Comparison of ENCODE assay signal across 20 cellular contexts in the genomic region with DNA sequence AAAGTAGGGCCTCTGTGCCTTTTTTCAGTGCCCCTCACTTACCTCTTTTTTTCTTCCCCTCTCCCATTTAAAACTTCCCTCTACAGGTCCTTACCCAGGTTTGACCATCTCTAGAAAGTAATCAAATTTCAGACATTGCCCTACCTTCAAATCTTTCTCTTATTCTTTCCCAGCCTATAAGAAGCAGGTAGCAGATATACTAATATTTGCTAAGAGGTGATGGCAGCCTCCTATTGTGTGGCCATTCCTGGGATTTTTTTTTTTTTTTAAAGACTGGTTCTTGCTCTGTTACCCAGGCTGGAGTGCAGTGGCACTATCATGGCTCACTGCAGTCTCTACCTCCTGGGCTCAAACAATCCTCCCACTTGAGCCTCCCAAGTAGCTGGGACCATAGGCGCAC.
DNase-seq lines count a peak whose midpoint lies in the region; ATAC-seq, FAIRE-seq and TF ChIP-seq lines count a peak whose summit lies in the region.
"Had no signal": no experiment of that assay in that cellular context is flagged by ENCODE, and none has a peak within 500 bp of the region (broad histone marks: within the 10 kb centered on the region; RNA-seq: fewer than 3 reads in every experiment).

No MANE protein-coding gene starts in this region.

- peak overlapping the region; percentile 7; the same call in 1 of the 2 replicates for H3K56ac ChIP-seq in IMR-90 (ENCODE audit: extremely low read depth, insufficient read depth, low read length)

- peak; percentile 64 to 76; a peak in 4 of 6 replicates for ATAC-seq in A549
- ATAC-seq in IMR-90 (ENCODE audit: low read depth): no peak; the same call in 1 of the 2 replicates
- ATAC-seq in mucosa of descending colon: peak; percentile 41
- no peak for ATAC-seq in HG03095 (IDR thresholded peaks at IDR 0.05; ENCODE audit: unreplicated experiment)
- ATAC-seq in GM21825 (IDR thresholded peaks at IDR 0.05; ENCODE audit: unreplicated experiment): no peak
- ATAC-seq: CD8-positive, alpha-beta T cell; natural killer cell treated with Interleukin-12 subunit alpha and Interleukin-12 subunit beta and Interleukin-15 and Interleukin-18, amount 100 ng/mL, for 72 hours; stimulated activated memory B cell treated with anti-CD40 and anti-IgM and Interleukin-4, amounts not matched to agents 10 μg/mL and 1 μg/mL and 100 μg/mL, for 72 hours had no signal

- H3K4me2 ChIP-seq in A549 (peak overlapping the region; percentile 81), IMR-90 (ENCODE audit: low read depth, low read length) (peak overlapping the region; percentile 74; the same call in 1 of the 2 replicates)

- DNase-seq in A549 (ENCODE audit: low read depth in 1 of 2, low spot score in 1 of 2): peak in 1 of 2 experiments; percentile 59
- no peak for DNase-seq in IMR-90
- no peak for DNase-seq in colonic mucosa
- no peak for DNase-seq in mucosa of descending colon
- DNase-seq in CD4-positive, alpha-beta memory T cell: no peak
- no peak for DNase-seq in occipital lobe (lab: John Stamatoyannopoulos, UW)
- DNase-seq: activated CD4-positive, alpha-beta T cell treated with anti-CD3 and anti-CD28 coated beads, Interleukin-2, amount 50 U/mL, for 1 hour; activated naive CD4-positive, alpha-beta T cell treated with anti-CD3 and anti-CD28 coated beads for 36 hours; activated T-cell treated with anti-CD3 and anti-CD28 coated beads for 4 hours; CD8-positive, alpha-beta T cell; MV-4-11; NCI-H774; Peyer's patch had no signal

- H3K9me3 Mint-ChIP-seq in CD4-positive, alpha-beta memory T cell: no peaks in the 10 kb centered on the region
- H3K9me3 Mint-ChIP-seq: activated naive CD4-positive, alpha-beta T cell treated with anti-CD3 and anti-CD28 coated beads for 36 hours; CD8-positive, alpha-beta T cell; IgD-negative memory B cell; natural killer cell treated with Interleukin-12 subunit alpha and Interleukin-12 subunit beta and Interleukin-15 and Interleukin-18, amount 100 ng/mL, for 72 hours; stimulated activated memory B cell treated with anti-CD40 and anti-IgM and Interleukin-4, amounts not matched to agents 10 μg/mL and 1 μg/mL and 100 μg/mL, for 72 hours had no signal

- no peak for TF ChIP-seq CTCF in A549 (IDR thresholded peaks at IDR 0.05)
- TF ChIP-seq CTCF in IMR-90 (conservative IDR thresholded peaks at IDR 0.05; ENCODE audit: low read depth, low read length): no peak
- no peak for TF ChIP-seq CTCF in colonic mucosa (IDR thresholded peaks at IDR 0.05)
- no peak for TF ChIP-seq CTCF in mucosa of descending colon (IDR thresholded peaks at IDR 0.05)

- H3K23ac ChIP-seq in IMR-90 (ENCODE audit: low read depth, low read length): no peak overlapping the region; the same call in 1 of the 2 replicates

- no peaks in the 10 kb centered on the region for H3K27me3 Mint-ChIP-seq in CD4-positive, alpha-beta memory T cell
- H3K27me3 Mint-ChIP-seq: IgD-negative memory B cell; natural killer cell treated with Interleukin-12 subunit alpha and Interleukin-12 subunit beta and Interleukin-15 and Interleukin-18, amount 100 ng/mL, for 72 hours; stimulated activated memory B cell treated with anti-CD40 and anti-IgM and Interleukin-4, amounts not matched to agents 10 μg/mL and 1 μg/mL and 100 μg/mL, for 72 hours; type B pancreatic cell had no signal

- H3K36me3 Mint-ChIP-seq in CD4-positive, alpha-beta memory T cell: peaks cover 13 to 21% of the 10 kb centered on the region in 2 donors
- H3K36me3 Mint-ChIP-seq: natural killer cell treated with Interleukin-12 subunit alpha and Interleukin-12 subunit beta and Interleukin-15 and Interleukin-18, amount 100 ng/mL, for 72 hours had no signal

- H3K4me3 ChIP-seq in A549: 0 out of 3 replicates have a peak overlapping the region, but pooled peaks have one; percentile 6
- no peak overlapping the region for H3K4me3 ChIP-seq in IMR-90 (ENCODE audit: insufficient read depth, low read depth, low read length)
- no peak overlapping the region for H3K4me3 ChIP-seq in colonic mucosa
- H3K4me3 ChIP-seq in mucosa of descending colon: no peak overlapping the region
- H3K4me3 ChIP-seq in CD4-positive, alpha-beta memory T cell (ENCODE audit: low read length in 2 of 2): no peak overlapping the region
- H3K4me3 ChIP-seq: coronary artery, Peyer's patch had no signal

- no peak overlapping the region for H3K4me3 Mint-ChIP-seq in CD4-positive, alpha-beta memory T cell
- H3K4me3 Mint-ChIP-seq: activated naive CD4-positive, alpha-beta T cell treated with anti-CD3 and anti-CD28 coated beads for 36 hours; CD8-positive, alpha-beta T cell; IgD-negative memory B cell; natural killer cell treated with Interleukin-12 subunit alpha and Interleukin-12 subunit beta and Interleukin-15 and Interleukin-18, amount 100 ng/mL, for 72 hours; stimulated activated memory B cell treated with anti-CD40 and anti-IgM and Interleukin-4, amounts not matched to agents 10 μg/mL and 1 μg/mL and 100 μg/mL, for 72 hours had no signal

- no peaks in the 10 kb centered on the region; a peak in 1 of 4 replicates for H3K79me1 ChIP-seq in IMR-90 (ENCODE audit: low read depth in 1 of 2, low read length in 2 of 2)

- H4K8ac ChIP-seq in IMR-90 (ENCODE audit: low read depth in 2 of 2, low read length in 2 of 2): peak overlapping the region; percentile 0 to 29; a peak in 1 of 4 replicates

- 90% methylated on average over 1 of the region's 1 CpG for WGBS in A549 (ENCODE audit: missing lambda C conversion rate)
- whole genome bisulfite sequencing in IMR-90 (ENCODE audit: extremely low coverage in 2 of 2, insufficient read length in 1 of 2), 2 experiments: no CpG with 5 or more reads among the region's 1 CpG

- no TSS peak for BruUV-seq in IMR-90 (replicated peaks; lab: Mats Ljungman, UMichigan)

- H3K4me1 Mint-ChIP-seq in CD4-positive, alpha-beta memory T cell: no peaks in the 10 kb centered on the region
- H3K4me1 Mint-ChIP-seq: stimulated activated memory B cell treated with anti-CD40 and anti-IgM and Interleukin-4, amounts not matched to agents 10 μg/mL and 1 μg/mL and 100 μg/mL, for 72 hours had no signal

- intact Hi-C loops in IMR-90 (cut with micrococcal nuclease): loop anchor here (5.0 kb wide), 1 partner anchor 138 kb away; the partner anchor contains the start of genes CHTF8 and UTP4
- intact Hi-C loops in colonic mucosa (cut with DNase I): loop anchor here (10.0 kb wide), 1 partner anchor 110 kb away; the partner anchor contains the start of gene HAS3
- intact Hi-C loops in mucosa of descending colon (cut with DNase I, micrococcal nuclease): no loop called here
- intact Hi-C loops in CD4-positive, alpha-beta memory T cell (cut with micrococcal nuclease): no loop called here

- H2BK5ac ChIP-seq in IMR-90 (ENCODE audit: low read depth, low read length, poor library complexity, severe bottlenecking): peak overlapping the region; percentile 82

- no peak overlapping the region for H3K27ac Mint-ChIP-seq in CD4-positive, alpha-beta memory T cell
- H3K27ac Mint-ChIP-seq: activated naive CD4-positive, alpha-beta T cell treated with anti-CD3 and anti-CD28 coated beads for 36 hours; CD8-positive, alpha-beta T cell; IgD-negative memory B cell; natural killer cell treated with Interleukin-12 subunit alpha and Interleukin-12 subunit beta and Interleukin-15 and Interleukin-18, amount 100 ng/mL, for 72 hours; stimulated activated memory B cell treated with anti-CD40 and anti-IgM and Interleukin-4, amounts not matched to agents 10 μg/mL and 1 μg/mL and 100 μg/mL, for 72 hours had no signal

- no peak for TF ChIP-seq EP300 in A549 (IDR thresholded peaks at IDR 0.05)

- H3K36me3 ChIP-seq in IMR-90 (ENCODE audit: control insufficient read depth, insufficient read depth, low read length): no peaks in the 10 kb centered on the region
- H3K36me3 ChIP-seq in colonic mucosa: no peaks in the 10 kb centered on the region
- H3K36me3 ChIP-seq in mucosa of descending colon (ENCODE audit: low read depth): no peaks in the 10 kb centered on the region
- H3K36me3 ChIP-seq in CD4-positive, alpha-beta memory T cell (ENCODE audit: insufficient read depth, low read length): no peaks in the 10 kb centered on the region
- H3K36me3 ChIP-seq: Peyer's patch had no signal

- H3K27me3 ChIP-seq in IMR-90 (ENCODE audit: control insufficient read depth, insufficient read depth, low read length): no peaks in the 10 kb centered on the region
- H3K27me3 ChIP-seq in colonic mucosa: no peaks in the 10 kb centered on the region
- H3K27me3 ChIP-seq in CD4-positive, alpha-beta memory T cell (ENCODE audit: insufficient read depth, low read length): no peaks in the 10 kb centered on the region
- H3K27me3 ChIP-seq: Peyer's patch had no signal

- H2BK15ac ChIP-seq in IMR-90 (ENCODE audit: low read depth, low read length): no peak overlapping the region

- H2BK120ac ChIP-seq in IMR-90 (ENCODE audit: low read depth, low read length): peak overlapping the region; percentile 54

- dilution Hi-C loops in IMR-90 (cut with HindIII; ENCODE audit: low sequenced_read_pairs, unreplicated experiment): no loop called here

- peak overlapping the region; percentile 27 for H3K4ac ChIP-seq in IMR-90 (ENCODE audit: low read depth, low read length)

- peak overlapping the region; percentile 12; the same call in 1 of the 2 replicates for H3K9ac ChIP-seq in IMR-90 (ENCODE audit: low read depth, low read length)
- no peak overlapping the region for H3K9ac ChIP-seq in colonic mucosa (ENCODE audit: low read depth in 2 of 2, low read length in 2 of 2)

- peak overlapping the region; percentile 35; the same call in 1 of the 2 replicates for H2BK20ac ChIP-seq in IMR-90 (ENCODE audit: low read depth, low read length)

- no peak for FAIRE-seq in A549 (lab: Jason Lieb, UNC)

- in situ Hi-C loops in IMR-90 (cut with MboI; ENCODE audit: low sequenced_read_pairs): no loop called here

- H3K9me3 ChIP-seq in A549: no peaks in the 10 kb centered on the region
- H3K9me3 ChIP-seq in IMR-90 (ENCODE audit: control insufficient read depth, insufficient read depth, low read length): no peaks in the 10 kb centered on the region
- no peaks in the 10 kb centered on the region for H3K9me3 ChIP-seq in colonic mucosa
- no peaks in the 10 kb centered on the region for H3K9me3 ChIP-seq in mucosa of descending colon
- H3K9me3 ChIP-seq in CD4-positive, alpha-beta memory T cell (ENCODE audit: control insufficient read depth in 1 of 2, low read length in 2 of 2): no peaks in the 10 kb centered on the region
- H3K9me3 ChIP-seq: Peyer's patch had no signal

- TF ChIP-seq POLR2A in A549 (IDR thresholded peaks at IDR 0.05; ENCODE audit: low read length): no peak
- TF ChIP-seq POLR2A in IMR-90 (IDR thresholded peaks at IDR 0.05; ENCODE audit: low read depth, low read length): no peak

- no peak overlapping the region; the same call in none of the 2 replicates for H2AK5ac ChIP-seq in IMR-90 (ENCODE audit: low read depth, low read length)

- H3K9me1 ChIP-seq in IMR-90 (ENCODE audit: insufficient read depth, low read length): no peaks in the 10 kb centered on the region; the same call in 1 of the 2 replicates

- H3K27ac ChIP-seq in A549: peak overlapping the region; percentile 92
- H3K27ac ChIP-seq in IMR-90 (ENCODE audit: insufficient read depth, low read length): peak overlapping the region; percentile 73
- peak overlapping the region; percentile 41 for H3K27ac ChIP-seq in colonic mucosa
- H3K27ac ChIP-seq in CD4-positive, alpha-beta memory T cell (ENCODE audit: low read depth, low read length): no peak overlapping the region
- H3K27ac ChIP-seq: coronary artery had no signal

- H3K4me1 ChIP-seq in A549 (peaks cover 57% of the 10 kb centered on the region), IMR-90 (ENCODE audit: control insufficient read depth, insufficient read depth, low read length) (peaks cover 16% of the 10 kb centered on the region), colonic mucosa (no peaks in the 10 kb centered on the region), mucosa of descending colon (ENCODE audit: low read depth) (peaks cover 7% of the 10 kb centered on the region)
- H3K4me1 ChIP-seq in CD4-positive, alpha-beta memory T cell (ENCODE audit: insufficient read depth, low read length): no peaks in the 10 kb centered on the region

- peak overlapping the region; percentile 93 for H3K18ac ChIP-seq in IMR-90 (ENCODE audit: low read depth, low read length)

- CTCF ChIA-PET in A549 (lab: Yijun Ruan, JAX): interaction anchor here (0.5 to 2.2 kb wide), 19 partner anchors 8 to 194 kb away, joined by 3 to 10 read pairs (median 4); partner anchors contain the start of gene HAS3
- CTCF ChIA-PET in IMR-90 (lab: Yijun Ruan, JAX): interaction anchor here (1.3 to 1.5 kb wide), 4 partner anchors 8 to 85 kb away, joined by 3 to 4 read pairs (median 3); no protein-coding TSS in a partner anchor
- CTCF ChIA-PET in CD4-positive, alpha-beta memory T cell (lab: Charles Lee; ENCODE audit: partially characterized antibody): no interaction called here

- H4K5ac ChIP-seq in IMR-90 (ENCODE audit: low read depth, low read length): peak overlapping the region; percentile 64

- no peak overlapping the region for H2AFZ ChIP-seq in IMR-90 (replicated peaks; ENCODE audit: low read length, poor library complexity)

- no peak overlapping the region; the same call in 1 of the 2 replicates for H3K14ac ChIP-seq in IMR-90 (replicated peaks; ENCODE audit: low read depth, low read length)

- TF ChIP-seq RAD21 in A549 (conservative IDR thresholded peaks at IDR 0.05 in 1 of 2, IDR thresholded peaks at IDR 0.05 in 1 of 2) (no peak), IMR-90 (IDR thresholded peaks at IDR 0.05; ENCODE audit: low read length) (no peak)

- no peak overlapping the region for H2AK9ac ChIP-seq in IMR-90 (replicated peaks; ENCODE audit: low read depth, low read length, poor library complexity)

- H4K91ac ChIP-seq in IMR-90 (ENCODE audit: insufficient read depth, low read depth, low read length): peak overlapping the region; percentile 40; the same call in 1 of the 2 replicates

- POLR2A ChIA-PET in A549 (lab: Yijun Ruan, JAX): interaction anchor here (1.0 kb wide), 1 partner anchor 63 kb away, joined by 5 read pairs; no protein-coding TSS in a partner anchor
- POLR2A ChIA-PET in IMR-90 (lab: Charles Lee; ENCODE audit: unreplicated experiment): no interaction called here
- POLR2A ChIA-PET in CD4-positive, alpha-beta memory T cell (lab: Charles Lee; ENCODE audit: partially characterized antibody): no interaction called here

- no peaks in the 10 kb centered on the region for H4K20me1 ChIP-seq in IMR-90 (ENCODE audit: insufficient read depth, low read length)

Comparison
In these comparisons a context has a peak if more than half of its experiments do, and no peak if none do; other contexts are left out.
1. ATAC-seq: peak in A549 (2 of 2) and mucosa of descending colon (single experiment); none in IMR-90 (single experiment), HG03095 (single experiment) and GM21825 (single experiment).
2. intact Hi-C loops: an anchor here in IMR-90 (5.0 kb wide) and colonic mucosa (10.0 kb wide); none called in mucosa of descending colon and CD4-positive, alpha-beta memory T cell.